Comparison of ENCODE assay signal across 14 cellular contexts in genomic region chr17:14604920-14605599, GRCh38.
DNase-seq lines count a peak whose midpoint lies in the region; ATAC-seq and TF ChIP-seq lines count a peak whose summit lies in the region.
"Had no signal": no experiment of that assay in that cellular context is flagged by ENCODE, and none has a peak within 500 bp of the region (broad histone marks: within the 10 kb centered on the region; RNA-seq: fewer than 3 reads in every experiment).

No MANE protein-coding gene starts in this region.

- CTCF ChIA-PET in OCI-LY7 (lab: Charles Lee; ENCODE audit: unreplicated experiment), result no interaction called here

- intact Hi-C loops in OCI-LY7 (cut with micrococcal nuclease; ENCODE audit: unreplicated experiment) (no loop called here), cardiac septum (cut with DNase I) (no loop called here), posterior vena cava (cut with DNase I) (no loop called here)

- H3K9me2 ChIP-seq in OCI-LY7 (ENCODE audit: insufficient read depth, low read length), result no peaks in the 10 kb centered on the region

- peak; percentile 59 for DNase-seq in OCI-LY7 (ENCODE audit: low spot score)
- DNase-seq in cardiac septum (ENCODE audit: low spot score), result peak; percentile 76
- peak; percentile 82 for DNase-seq in posterior vena cava (ENCODE audit: low spot score)
- no peak for DNase-seq in stimulated activated CD4-positive, alpha-beta T cell treated with anti-CD3 and anti-CD28 coated beads, Interleukin-12 subunit alpha, Interleukin-12 subunit beta, amount 100 ng/mL, for 4 hours
- no peak for DNase-seq in activated gamma-delta T cell treated with Interleukin-2 at 50 U/mL for 16 hours
- no peak for DNase-seq in NCI-H774 (lab: John Stamatoyannopoulos, UW)
- DNase-seq in brain microvascular endothelial cell, result no peak
- DNase-seq: kidney glomerular epithelial cell, NCI-H187 treated with DMSO at 0.1 percent for 48 hours, SHP77 treated with DMSO at 0.1 percent for 48 hours had no signal

- H3K4me1 ChIP-seq in OCI-LY7 (ENCODE audit: insufficient read depth, low read length, poor library complexity, severe bottlenecking), result peaks cover 18% of the 10 kb centered on the region
- H3K4me1 ChIP-seq: breast epithelium, esophagus muscularis mucosa had no signal

- no peaks in the 10 kb centered on the region for H4K20me1 ChIP-seq in OCI-LY7 (ENCODE audit: insufficient read depth, low read length)

- in situ Hi-C loops in brain microvascular endothelial cell (cut with HindIII; ENCODE audit: low pct_ligation_motif_present, low sequenced_read_pairs), result no loop called here

- H2AFZ ChIP-seq in OCI-LY7 (ENCODE audit: low read length), result peak overlapping the region; percentile 92

- H3K4me2 ChIP-seq in OCI-LY7 (ENCODE audit: low read length), result peak overlapping the region; percentile 35

- TF ChIP-seq CTCF in OCI-LY7 (conservative IDR thresholded peaks at IDR 0.05; ENCODE audit: low read length) (no peak; the same call in 1 of the 2 replicates), brain microvascular endothelial cell (IDR thresholded peaks at IDR 0.05; ENCODE audit: low read depth, low read length, missing control alignments) (no peak)

- peak overlapping the region; percentile 64 for H3K27ac ChIP-seq in OCI-LY7 (ENCODE audit: low read depth, low read length, poor library complexity, severe bottlenecking)
- H3K27ac ChIP-seq in brain microvascular endothelial cell, result no peak overlapping the region
- H3K27ac ChIP-seq: breast epithelium, esophagus muscularis mucosa had no signal

- no peaks in the 10 kb centered on the region for H3K27me3 ChIP-seq in brain microvascular endothelial cell (replicated peaks)
- H3K27me3 ChIP-seq: breast epithelium, esophagus muscularis mucosa had no signal

- BruUV-seq in OCI-LY7 (replicated peaks; lab: Mats Ljungman, UMichigan), result no TSS peak

- H3K79me2 ChIP-seq in OCI-LY7 (ENCODE audit: insufficient read depth, low read depth, low read length), result no peaks in the 10 kb centered on the region

- H3K4me3 ChIP-seq in OCI-LY7 (ENCODE audit: low read depth, low read length, poor library complexity, severe bottlenecking) (peak overlapping the region; percentile 25), brain microvascular endothelial cell (ENCODE audit: low read depth, low read length) (no peak overlapping the region)
- H3K4me3 ChIP-seq: breast epithelium, esophagus muscularis mucosa had no signal

- peak; percentile 59 for ATAC-seq in GM18868 (IDR thresholded peaks at IDR 0.05; ENCODE audit: unreplicated experiment)
- ATAC-seq: HCT116 had no signal

- H3K9me3 ChIP-seq in OCI-LY7 (ENCODE audit: low read length), result peaks cover 27% of the 10 kb centered on the region; the same call in 1 of the 2 replicates
- H3K9me3 ChIP-seq: breast epithelium, esophagus muscularis mucosa had no signal

- POLR2A ChIA-PET in OCI-LY7 (lab: Charles Lee), result interaction anchor here (0.6 to 1.1 kb wide), 3 partner anchors 10 to 155 kb away, joined by 3 read pairs; no protein-coding TSS in a partner anchor

- peaks cover 9% of the 10 kb centered on the region; the same call in 1 of the 2 replicates for H3K36me3 ChIP-seq in OCI-LY7 (ENCODE audit: insufficient read depth, low read length)
- H3K36me3 ChIP-seq in brain microvascular endothelial cell (replicated peaks), result no peaks in the 10 kb centered on the region
- H3K36me3 ChIP-seq: breast epithelium, esophagus muscularis mucosa had no signal

Comparison
In these comparisons a context has a peak if more than half of its experiments do, and no peak if none do; other contexts are left out.
1. DNase-seq: peak in OCI-LY7 (single experiment), cardiac septum (single experiment) and posterior vena cava (single experiment); none in stimulated activated CD4-positive, alpha-beta T cell treated with anti-CD3 and anti-CD28 coated beads, Interleukin-12 subunit alpha, Interleukin-12 subunit beta, amount 100 ng/mL, for 4 hours (single experiment), activated gamma-delta T cell treated with Interleukin-2 at 50 U/mL for 16 hours (single experiment), NCI-H774 (single experiment) and brain microvascular endothelial cell (single experiment).